In the genomic region with DNA sequence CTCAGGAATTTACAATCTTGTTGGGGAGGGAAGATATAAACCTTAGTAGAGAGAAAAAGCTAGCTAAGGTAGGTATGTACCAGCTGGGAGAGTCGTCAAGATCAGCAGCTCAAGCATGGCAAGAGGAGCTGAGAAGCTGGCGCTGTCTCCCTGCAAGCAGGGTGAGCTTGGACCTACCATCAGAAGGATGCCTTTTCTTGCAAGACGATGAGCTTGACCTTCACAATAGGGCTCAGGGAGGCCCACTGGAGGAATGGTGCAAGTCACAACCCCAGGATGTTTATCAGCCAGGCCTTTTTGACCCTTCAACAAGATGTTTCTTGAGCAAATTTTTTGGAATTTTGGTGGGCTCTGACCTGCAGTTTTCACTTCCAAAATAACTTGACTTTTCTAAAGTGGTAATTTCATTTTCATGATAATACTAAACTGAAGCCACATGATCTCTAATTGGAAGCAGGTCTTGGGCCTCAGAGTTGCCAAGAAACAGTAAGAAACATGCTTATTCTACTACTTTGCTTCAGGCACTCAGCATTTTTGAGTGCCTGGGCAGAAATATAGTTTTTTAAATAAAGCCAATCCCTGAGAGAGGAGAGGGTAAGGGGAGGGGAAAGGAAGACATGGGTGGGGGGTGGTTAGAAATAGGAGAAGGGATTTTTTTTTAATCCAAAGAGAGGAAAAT, we compare ENCODE assay signal across 33 cellular contexts.
A peak's percentile ranks its signal among the peaks of the same experiment; 100 is the strongest.
DNase-seq lines count a peak whose midpoint lies in the region; ATAC-seq, FAIRE-seq and TF ChIP-seq lines count a peak whose summit lies in the region.
"Had no signal": no experiment of that assay in that cellular context is flagged by ENCODE, and none has a peak within 500 bp of the region (broad histone marks: within the 10 kb centered on the region; RNA-seq: fewer than 3 reads in every experiment).

No MANE protein-coding gene starts in this region.

- no peaks in the 10 kb centered on the region; the same call in 1 of the 2 replicates for H3K9me2 ChIP-seq in GM23338 (ENCODE audit: insufficient read depth)

- no peaks in the 10 kb centered on the region for H3K4me1 ChIP-seq in GM23338 (ENCODE audit: insufficient read depth)
- H3K4me1 ChIP-seq: BLaER1, esophagus squamous epithelium, neural progenitor cell, parathyroid adenoma had no signal

- H3K4me3 Mint-ChIP-seq in GM23338 (no peak overlapping the region), nephron (no peak overlapping the region)
- no peak overlapping the region for H3K4me3 Mint-ChIP-seq in T-helper 2 cell treated with Interferon-gamma antibody and Interleukin-4, amounts not matched to agents 5 μg/mL and 100 μg/mL, for 36 hours
- H3K4me3 Mint-ChIP-seq: activated CD4-positive, alpha-beta T cell treated with anti-CD3 and anti-CD28 coated beads, Interleukin-2, amount 10 ng/mL, durations not matched to agents 24 days and 14 days; activated naive CD8-positive, alpha-beta T cell treated with anti-CD3 and anti-CD28 coated beads, Interleukin-2, amount 10 ng/mL, durations not matched to agents 7 days and 5 days; endodermal cell; immature natural killer cell; memory B cell; neural progenitor cell had no signal

- H3K4me1 Mint-ChIP-seq in GM23338, result peaks cover 2% of the 10 kb centered on the region
- H3K4me1 Mint-ChIP-seq in nephron, result peaks cover 14% of the 10 kb centered on the region
- peaks cover 15% of the 10 kb centered on the region for H3K4me1 Mint-ChIP-seq in T-helper 2 cell treated with Interferon-gamma antibody and Interleukin-4, amounts not matched to agents 5 μg/mL and 100 μg/mL, for 36 hours (ENCODE audit: low read depth)
- H3K4me1 Mint-ChIP-seq: activated naive CD8-positive, alpha-beta T cell treated with anti-CD3 and anti-CD28 coated beads, Interleukin-2, amount 10 ng/mL, durations not matched to agents 7 days and 5 days; immature natural killer cell; memory B cell; neural progenitor cell had no signal

- H2AFZ ChIP-seq in GM23338, result peak overlapping the region; percentile 90
- H2AFZ ChIP-seq: neural progenitor cell, parathyroid adenoma had no signal

- H3F3A ChIP-seq in GM23338 (replicated peaks; ENCODE audit: low read depth), result no peaks in the 10 kb centered on the region

- DNase-seq in AG09319 (ENCODE audit: extremely low read depth, low read depth) (peak; percentile 38), GM23338 (ENCODE audit: low spot score) (no peak), GF-D8 (lab: John Stamatoyannopoulos, UW) (no peak)
- DNase-seq in activated CD8-positive, alpha-beta memory T cell treated with anti-CD3 and anti-CD28 coated beads, Interleukin-2, amount 50 U/mL, for 4 hours, result no peak
- no peak for DNase-seq in T-helper 2 cell treated with Interferon-gamma antibody and Interleukin-4, amounts not matched to agents 5 μg/mL and 100 μg/mL, for 36 hours (ENCODE audit: low spot score)
- DNase-seq: activated CD4-positive, alpha-beta T cell treated with anti-CD3 and anti-CD28 coated beads, Interleukin-2, amount 10 ng/mL, durations not matched to agents 24 days and 14 days; activated CD8-positive, alpha-beta memory T cell treated with anti-CD3 and anti-CD28 coated beads for 24 hours; activated gamma-delta T cell; activated naive CD8-positive, alpha-beta T cell treated with anti-CD3 and anti-CD28 coated beads, Interleukin-2, amount 10 ng/mL, durations not matched to agents 7 days and 5 days; activated T-cell treated with anti-CD3 and anti-CD28 coated beads, Interleukin-2, amount 50 U/mL, for 1 hour; caudate nucleus; cortex of kidney; DMS153; endodermal cell; esophagus squamous epithelium; immature natural killer cell; left cardiac atrium; MV-4-11; NCI-H1436; NCI-H226; NCI-H526 treated with DMSO at 0.1 percent for 48 hours; PC-3; stimulated activated naive CD4-positive, alpha-beta T cell; WERI-Rb-1 had no signal

- FAIRE-seq in endometrium (lab: Jason Lieb, UNC), result peak; percentile 46
- FAIRE-seq: astrocyte had no signal

- H3K27ac Mint-ChIP-seq in GM23338 (no peak overlapping the region), nephron (peak overlapping the region; percentile 32 to 80 (median 46))
- H3K27ac Mint-ChIP-seq in T-helper 2 cell treated with Interferon-gamma antibody and Interleukin-4, amounts not matched to agents 5 μg/mL and 100 μg/mL, for 36 hours, result no peak overlapping the region
- H3K27ac Mint-ChIP-seq: activated CD4-positive, alpha-beta T cell treated with anti-CD3 and anti-CD28 coated beads, Interleukin-2, amount 10 ng/mL, durations not matched to agents 24 days and 14 days; activated naive CD8-positive, alpha-beta T cell treated with anti-CD3 and anti-CD28 coated beads, Interleukin-2, amount 10 ng/mL, durations not matched to agents 7 days and 5 days; endodermal cell; immature natural killer cell; memory B cell; neural progenitor cell had no signal

- no peak overlapping the region for H3K27ac ChIP-seq in GM23338 (ENCODE audit: low read depth)
- H3K27ac ChIP-seq: BLaER1, esophagus squamous epithelium, neural progenitor cell, WERI-Rb-1 had no signal

- no peak overlapping the region for H3K4me2 ChIP-seq in GM23338
- H3K4me2 ChIP-seq: BLaER1, neural progenitor cell, smooth muscle cell had no signal

- no peaks in the 10 kb centered on the region for H3K79me2 ChIP-seq in GM23338 (replicated peaks; ENCODE audit: insufficient read depth)
- H3K79me2 ChIP-seq: parathyroid adenoma had no signal

- H3K27me3 Mint-ChIP-seq in GM23338 (ENCODE audit: insufficient read depth, low read depth, poor library complexity) (no peaks in the 10 kb centered on the region), nephron (ENCODE audit: low read depth) (peaks cover 9% of the 10 kb centered on the region)
- no peaks in the 10 kb centered on the region for H3K27me3 Mint-ChIP-seq in T-helper 2 cell treated with Interferon-gamma antibody and Interleukin-4, amounts not matched to agents 5 μg/mL and 100 μg/mL, for 36 hours (ENCODE audit: low read depth)
- H3K27me3 Mint-ChIP-seq: activated CD4-positive, alpha-beta T cell treated with anti-CD3 and anti-CD28 coated beads, Interleukin-2, amount 10 ng/mL, durations not matched to agents 24 days and 14 days had no signal

- H3K36me3 Mint-ChIP-seq in GM23338 (ENCODE audit: low read depth) (no peaks in the 10 kb centered on the region), nephron (ENCODE audit: low read depth) (no peaks in the 10 kb centered on the region)
- no peaks in the 10 kb centered on the region for H3K36me3 Mint-ChIP-seq in T-helper 2 cell treated with Interferon-gamma antibody and Interleukin-4, amounts not matched to agents 5 μg/mL and 100 μg/mL, for 36 hours (ENCODE audit: low read depth)
- H3K36me3 Mint-ChIP-seq: activated naive CD8-positive, alpha-beta T cell treated with anti-CD3 and anti-CD28 coated beads, Interleukin-2, amount 10 ng/mL, durations not matched to agents 7 days and 5 days; immature natural killer cell; memory B cell; neural progenitor cell had no signal

- no peak overlapping the region for H3K4me3 ChIP-seq in GM23338
- H3K4me3 ChIP-seq: BLaER1, esophagus squamous epithelium, neural progenitor cell, smooth muscle cell had no signal

- H3K27me3 ChIP-seq in GM23338 (ENCODE audit: insufficient read depth), result no peaks in the 10 kb centered on the region
- H3K27me3 ChIP-seq: BLaER1, neural progenitor cell had no signal

- H4K20me1 ChIP-seq in GM23338 (replicated peaks; ENCODE audit: insufficient read depth), result no peaks in the 10 kb centered on the region
- H4K20me1 ChIP-seq: BLaER1 had no signal

- TF ChIP-seq CTCF in AG09319 (IDR thresholded peaks at IDR 0.05; ENCODE audit: low read depth, low read length) (no peak), GM23338 (conservative IDR thresholded peaks at IDR 0.05; ENCODE audit: low read depth in 2 of 2) (no peak), nephron (IDR thresholded peaks at IDR 0.05; ENCODE audit: unreplicated experiment in 3 of 3) (no peak)

- no peaks in the 10 kb centered on the region for H3K9me3 Mint-ChIP-seq in GM23338
- no peaks in the 10 kb centered on the region for H3K9me3 Mint-ChIP-seq in nephron
- peaks cover 9% of the 10 kb centered on the region for H3K9me3 Mint-ChIP-seq in T-helper 2 cell treated with Interferon-gamma antibody and Interleukin-4, amounts not matched to agents 5 μg/mL and 100 μg/mL, for 36 hours
- H3K9me3 Mint-ChIP-seq: endodermal cell, memory B cell had no signal

- H3K36me3 ChIP-seq in GM23338 (ENCODE audit: insufficient read depth), result no peaks in the 10 kb centered on the region
- H3K36me3 ChIP-seq: BLaER1, esophagus squamous epithelium, neural progenitor cell, WERI-Rb-1 had no signal

- ATAC-seq in GM23338, result no peak
- no peak for ATAC-seq in HG03571 (IDR thresholded peaks at IDR 0.05; ENCODE audit: unreplicated experiment)
- ATAC-seq: PC-3 had no signal

TF ChIP-seq in GM23338, 12 proteins besides CTCF, POLR2A, EP300 and RAD21 (continues in another document):
- TF ChIP-seq, protein P1, sequence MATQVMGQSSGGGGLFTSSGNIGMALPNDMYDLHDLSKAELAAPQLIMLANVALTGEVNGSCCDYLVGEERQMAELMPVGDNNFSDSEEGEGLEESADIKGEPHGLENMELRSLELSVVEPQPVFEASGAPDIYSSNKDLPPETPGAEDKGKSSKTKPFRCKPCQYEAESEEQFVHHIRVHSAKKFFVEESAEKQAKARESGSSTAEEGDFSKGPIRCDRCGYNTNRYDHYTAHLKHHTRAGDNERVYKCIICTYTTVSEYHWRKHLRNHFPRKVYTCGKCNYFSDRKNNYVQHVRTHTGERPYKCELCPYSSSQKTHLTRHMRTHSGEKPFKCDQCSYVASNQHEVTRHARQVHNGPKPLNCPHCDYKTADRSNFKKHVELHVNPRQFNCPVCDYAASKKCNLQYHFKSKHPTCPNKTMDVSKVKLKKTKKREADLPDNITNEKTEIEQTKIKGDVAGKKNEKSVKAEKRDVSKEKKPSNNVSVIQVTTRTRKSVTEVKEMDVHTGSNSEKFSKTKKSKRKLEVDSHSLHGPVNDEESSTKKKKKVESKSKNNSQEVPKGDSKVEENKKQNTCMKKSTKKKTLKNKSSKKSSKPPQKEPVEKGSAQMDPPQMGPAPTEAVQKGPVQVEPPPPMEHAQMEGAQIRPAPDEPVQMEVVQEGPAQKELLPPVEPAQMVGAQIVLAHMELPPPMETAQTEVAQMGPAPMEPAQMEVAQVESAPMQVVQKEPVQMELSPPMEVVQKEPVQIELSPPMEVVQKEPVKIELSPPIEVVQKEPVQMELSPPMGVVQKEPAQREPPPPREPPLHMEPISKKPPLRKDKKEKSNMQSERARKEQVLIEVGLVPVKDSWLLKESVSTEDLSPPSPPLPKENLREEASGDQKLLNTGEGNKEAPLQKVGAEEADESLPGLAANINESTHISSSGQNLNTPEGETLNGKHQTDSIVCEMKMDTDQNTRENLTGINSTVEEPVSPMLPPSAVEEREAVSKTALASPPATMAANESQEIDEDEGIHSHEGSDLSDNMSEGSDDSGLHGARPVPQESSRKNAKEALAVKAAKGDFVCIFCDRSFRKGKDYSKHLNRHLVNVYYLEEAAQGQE (IDR thresholded peaks at IDR 0.05; ENCODE audit: unreplicated experiment), result no peak
- TF ChIP-seq POLR2AphosphoS5 (IDR thresholded peaks at IDR 0.05; ENCODE audit: low read depth), result no peak
- TF ChIP-seq ZNF331 (CRISPR knock-in tag; IDR thresholded peaks at IDR 0.05; ENCODE audit: low read depth), result no peak
- no peak for TF ChIP-seq NANOG (IDR thresholded peaks at IDR 0.05; ENCODE audit: borderline replicate concordance)
- TF ChIP-seq EZH2phosphoT487 (IDR thresholded peaks at IDR 0.05; ENCODE audit: unreplicated experiment), result no peak

Comparison
In these comparisons a context has a peak if more than half of its experiments do, and no peak if none do; other contexts are left out.
1. H3K27ac Mint-ChIP-seq: peak in nephron (3 of 3); none in GM23338 (single experiment) and T-helper 2 cell treated with Interferon-gamma antibody and Interleukin-4, amounts not matched to agents 5 μg/mL and 100 μg/mL, for 36 hours (single experiment).